ENCODE assay signal across 2 cellular contexts in the genomic region with DNA sequence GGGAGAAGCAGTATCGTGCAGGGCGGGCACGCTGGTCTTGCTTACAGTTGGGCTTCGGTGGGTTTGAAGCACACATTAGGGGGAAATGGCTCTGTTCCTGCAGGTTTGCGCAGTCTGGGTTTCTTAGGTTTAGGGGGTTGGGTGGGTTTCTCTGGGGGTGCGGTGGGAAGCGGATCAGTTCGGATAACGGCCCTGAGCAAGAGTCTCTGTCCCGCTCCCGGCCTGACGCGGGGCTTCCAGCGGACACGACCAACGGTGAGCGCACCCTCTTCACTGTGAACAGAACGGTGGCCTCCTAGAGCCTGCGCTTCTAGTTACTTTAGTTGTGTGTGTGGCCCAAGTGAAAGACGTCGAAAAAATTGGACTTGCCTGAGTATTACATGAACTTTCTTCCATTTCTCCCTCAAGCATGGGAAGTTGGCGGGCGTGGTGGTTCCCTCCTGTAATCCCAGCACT.
TF ChIP-seq lines count a peak whose summit lies in the region.

No MANE protein-coding gene starts in this region.

TF ChIP-seq in IMR-90, 13 proteins besides CTCF, POLR2A, EP300 and RAD21:
- TF ChIP-seq NFE2L2 (IDR thresholded peaks at IDR 0.05; ENCODE audit: low read depth, low read length) (no peak), SMC3 (IDR thresholded peaks at IDR 0.05; ENCODE audit: low read depth, low read length) (no peak), RCOR1 (IDR thresholded peaks at IDR 0.05; ENCODE audit: insufficient replicate concordance, low read length) (no peak), RFX5 (IDR thresholded peaks at IDR 0.05; ENCODE audit: low read depth, low read length) (no peak), CHD1 (IDR thresholded peaks at IDR 0.05; ENCODE audit: low read depth, low read length) (no peak), BHLHE40 (IDR thresholded peaks at IDR 0.05; ENCODE audit: low read depth, low read length) (no peak), MXI1 (IDR thresholded peaks at IDR 0.05; ENCODE audit: borderline replicate concordance, low read depth, low read length) (no peak), MAZ (IDR thresholded peaks at IDR 0.05; ENCODE audit: borderline replicate concordance, low read depth, low read length) (no peak), CEBPB (IDR thresholded peaks at IDR 0.05; ENCODE audit: low read depth, low read length) (no peak), MAFK (IDR thresholded peaks at IDR 0.05; ENCODE audit: low read depth, low read length) (no peak), FOS (IDR thresholded peaks at IDR 0.05; ENCODE audit: low read depth, low read length) (no peak)
- TF ChIP-seq, protein P1, sequence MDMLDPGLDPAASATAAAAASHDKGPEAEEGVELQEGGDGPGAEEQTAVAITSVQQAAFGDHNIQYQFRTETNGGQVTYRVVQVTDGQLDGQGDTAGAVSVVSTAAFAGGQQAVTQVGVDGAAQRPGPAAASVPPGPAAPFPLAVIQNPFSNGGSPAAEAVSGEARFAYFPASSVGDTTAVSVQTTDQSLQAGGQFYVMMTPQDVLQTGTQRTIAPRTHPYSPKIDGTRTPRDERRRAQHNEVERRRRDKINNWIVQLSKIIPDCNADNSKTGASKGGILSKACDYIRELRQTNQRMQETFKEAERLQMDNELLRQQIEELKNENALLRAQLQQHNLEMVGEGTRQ (IDR thresholded peaks at IDR 0.05; ENCODE audit: low read depth, low read length): no peak
- TF ChIP-seq, protein P2, sequence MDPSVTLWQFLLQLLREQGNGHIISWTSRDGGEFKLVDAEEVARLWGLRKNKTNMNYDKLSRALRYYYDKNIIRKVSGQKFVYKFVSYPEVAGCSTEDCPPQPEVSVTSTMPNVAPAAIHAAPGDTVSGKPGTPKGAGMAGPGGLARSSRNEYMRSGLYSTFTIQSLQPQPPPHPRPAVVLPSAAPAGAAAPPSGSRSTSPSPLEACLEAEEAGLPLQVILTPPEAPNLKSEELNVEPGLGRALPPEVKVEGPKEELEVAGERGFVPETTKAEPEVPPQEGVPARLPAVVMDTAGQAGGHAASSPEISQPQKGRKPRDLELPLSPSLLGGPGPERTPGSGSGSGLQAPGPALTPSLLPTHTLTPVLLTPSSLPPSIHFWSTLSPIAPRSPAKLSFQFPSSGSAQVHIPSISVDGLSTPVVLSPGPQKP (IDR thresholded peaks at IDR 0.05; ENCODE audit: borderline replicate concordance, low read depth, low read length): no peak

TF ChIP-seq in neural cell, 6 proteins besides CTCF, POLR2A, EP300 and RAD21:
- TF ChIP-seq MXI1 (conservative IDR thresholded peaks at IDR 0.05; ENCODE audit: poor library complexity, severe bottlenecking) (no peak), EZH2 (IDR thresholded peaks at IDR 0.05; ENCODE audit: borderline replicate concordance, insufficient read depth, low read length, poor library complexity, severe bottlenecking) (no peak), POLR2AphosphoS5 (IDR thresholded peaks at IDR 0.05) (no peak), SMC3 (conservative IDR thresholded peaks at IDR 0.05; ENCODE audit: poor library complexity) (no peak), TAF1 (IDR thresholded peaks at IDR 0.05; ENCODE audit: low read depth) (no peak)
- TF ChIP-seq, protein P3, sequence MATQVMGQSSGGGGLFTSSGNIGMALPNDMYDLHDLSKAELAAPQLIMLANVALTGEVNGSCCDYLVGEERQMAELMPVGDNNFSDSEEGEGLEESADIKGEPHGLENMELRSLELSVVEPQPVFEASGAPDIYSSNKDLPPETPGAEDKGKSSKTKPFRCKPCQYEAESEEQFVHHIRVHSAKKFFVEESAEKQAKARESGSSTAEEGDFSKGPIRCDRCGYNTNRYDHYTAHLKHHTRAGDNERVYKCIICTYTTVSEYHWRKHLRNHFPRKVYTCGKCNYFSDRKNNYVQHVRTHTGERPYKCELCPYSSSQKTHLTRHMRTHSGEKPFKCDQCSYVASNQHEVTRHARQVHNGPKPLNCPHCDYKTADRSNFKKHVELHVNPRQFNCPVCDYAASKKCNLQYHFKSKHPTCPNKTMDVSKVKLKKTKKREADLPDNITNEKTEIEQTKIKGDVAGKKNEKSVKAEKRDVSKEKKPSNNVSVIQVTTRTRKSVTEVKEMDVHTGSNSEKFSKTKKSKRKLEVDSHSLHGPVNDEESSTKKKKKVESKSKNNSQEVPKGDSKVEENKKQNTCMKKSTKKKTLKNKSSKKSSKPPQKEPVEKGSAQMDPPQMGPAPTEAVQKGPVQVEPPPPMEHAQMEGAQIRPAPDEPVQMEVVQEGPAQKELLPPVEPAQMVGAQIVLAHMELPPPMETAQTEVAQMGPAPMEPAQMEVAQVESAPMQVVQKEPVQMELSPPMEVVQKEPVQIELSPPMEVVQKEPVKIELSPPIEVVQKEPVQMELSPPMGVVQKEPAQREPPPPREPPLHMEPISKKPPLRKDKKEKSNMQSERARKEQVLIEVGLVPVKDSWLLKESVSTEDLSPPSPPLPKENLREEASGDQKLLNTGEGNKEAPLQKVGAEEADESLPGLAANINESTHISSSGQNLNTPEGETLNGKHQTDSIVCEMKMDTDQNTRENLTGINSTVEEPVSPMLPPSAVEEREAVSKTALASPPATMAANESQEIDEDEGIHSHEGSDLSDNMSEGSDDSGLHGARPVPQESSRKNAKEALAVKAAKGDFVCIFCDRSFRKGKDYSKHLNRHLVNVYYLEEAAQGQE (IDR thresholded peaks at IDR 0.05; ENCODE audit: borderline replicate concordance): no peak
